2 cellular contexts compared by ENCODE assay signal in the genomic region with DNA sequence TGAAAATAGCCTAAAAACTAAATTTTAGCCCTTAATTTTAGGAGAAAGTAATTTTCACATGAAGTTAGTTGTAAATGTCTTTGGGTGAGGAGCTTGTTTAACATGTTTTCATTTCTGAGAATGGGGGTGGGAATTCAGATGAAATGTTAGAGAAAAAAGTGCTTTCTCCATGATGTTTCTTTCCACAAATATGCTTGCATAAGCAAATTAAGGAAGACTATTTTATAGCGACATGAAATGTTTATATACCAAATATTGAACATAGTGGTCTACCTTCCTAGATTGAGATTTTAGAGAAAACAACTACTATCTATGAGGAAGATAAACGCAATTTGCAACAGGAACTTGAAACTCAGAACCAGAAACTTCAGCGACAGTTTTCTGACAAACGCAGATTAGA.
TF ChIP-seq lines count a peak whose summit lies in the region.

No MANE protein-coding gene starts in this region.

TF ChIP-seq in A549, 52 proteins besides CTCF, POLR2A, EP300 and RAD21:
- TF ChIP-seq, protein P1, sequence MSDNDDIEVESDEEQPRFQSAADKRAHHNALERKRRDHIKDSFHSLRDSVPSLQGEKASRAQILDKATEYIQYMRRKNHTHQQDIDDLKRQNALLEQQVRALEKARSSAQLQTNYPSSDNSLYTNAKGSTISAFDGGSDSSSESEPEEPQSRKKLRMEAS (IDR thresholded peaks at IDR 0.05) = no peak
- TF ChIP-seq ZFP36 (IDR thresholded peaks at IDR 0.05; ENCODE audit: borderline replicate concordance, partially characterized antibody) (no peak), MAZ (IDR thresholded peaks at IDR 0.05; ENCODE audit: borderline replicate concordance, low read depth, low read length) (no peak), NR3C1 (IDR thresholded peaks at IDR 0.05) (no peak), CHD4 (IDR thresholded peaks at IDR 0.05; ENCODE audit: borderline replicate concordance) (no peak), SMC3 (IDR thresholded peaks at IDR 0.05) (no peak), ZC3H11A (IDR thresholded peaks at IDR 0.05) (no peak), MAFK (IDR thresholded peaks at IDR 0.05; ENCODE audit: partially characterized antibody) (peak; percentile 95)
TF ChIP-seq in A549: peak in this region for 1.

TF ChIP-seq in H1, 55 proteins besides CTCF, POLR2A, EP300 and RAD21:
- TF ChIP-seq MAFK (IDR thresholded peaks at IDR 0.05; ENCODE audit: low read depth, low read length) = peak; percentile 45; the same call in 1 of the 2 replicates
- no peak for TF ChIP-seq SP2 (IDR thresholded peaks at IDR 0.05; ENCODE audit: low read length)
